Comparison of ENCODE assay signal across 1 cellular context in the genomic region with DNA sequence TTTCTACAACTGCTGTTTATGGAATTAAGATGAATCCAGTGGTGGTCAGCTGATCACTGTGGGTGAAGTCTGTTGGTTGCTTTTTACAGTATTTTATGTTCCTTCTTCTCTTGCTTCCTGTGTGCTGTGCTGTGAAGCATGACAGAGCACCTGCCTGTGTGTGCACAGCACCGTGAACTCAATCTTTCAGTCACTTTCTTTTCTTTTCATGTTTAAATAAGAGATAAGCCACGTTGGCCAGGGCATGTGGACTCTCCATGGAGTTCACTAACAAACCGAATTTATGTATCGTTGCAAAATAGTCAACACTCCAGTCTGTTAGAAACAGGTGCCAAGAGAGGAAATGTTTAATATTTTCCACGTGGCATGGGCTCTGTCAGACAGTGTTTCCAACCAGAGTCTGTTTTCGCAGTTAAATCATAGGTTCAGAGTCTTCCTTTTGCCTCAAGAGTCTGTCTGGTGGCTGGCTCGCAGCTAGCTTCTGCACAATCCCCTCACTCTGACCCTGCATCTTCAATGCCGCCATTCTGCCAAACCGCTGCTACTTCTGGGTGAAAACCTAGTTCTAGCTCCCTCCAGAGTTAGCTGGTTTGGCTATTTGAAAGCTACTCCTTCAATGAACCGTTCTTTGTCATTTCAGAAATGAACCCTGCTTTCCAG.
TF ChIP-seq lines count a peak whose summit lies in the region.

No MANE protein-coding gene starts in this region.

TF ChIP-seq in GM12878, 131 proteins besides CTCF, POLR2A, EP300 and RAD21 (continued from another document):
- TF ChIP-seq, protein P1, sequence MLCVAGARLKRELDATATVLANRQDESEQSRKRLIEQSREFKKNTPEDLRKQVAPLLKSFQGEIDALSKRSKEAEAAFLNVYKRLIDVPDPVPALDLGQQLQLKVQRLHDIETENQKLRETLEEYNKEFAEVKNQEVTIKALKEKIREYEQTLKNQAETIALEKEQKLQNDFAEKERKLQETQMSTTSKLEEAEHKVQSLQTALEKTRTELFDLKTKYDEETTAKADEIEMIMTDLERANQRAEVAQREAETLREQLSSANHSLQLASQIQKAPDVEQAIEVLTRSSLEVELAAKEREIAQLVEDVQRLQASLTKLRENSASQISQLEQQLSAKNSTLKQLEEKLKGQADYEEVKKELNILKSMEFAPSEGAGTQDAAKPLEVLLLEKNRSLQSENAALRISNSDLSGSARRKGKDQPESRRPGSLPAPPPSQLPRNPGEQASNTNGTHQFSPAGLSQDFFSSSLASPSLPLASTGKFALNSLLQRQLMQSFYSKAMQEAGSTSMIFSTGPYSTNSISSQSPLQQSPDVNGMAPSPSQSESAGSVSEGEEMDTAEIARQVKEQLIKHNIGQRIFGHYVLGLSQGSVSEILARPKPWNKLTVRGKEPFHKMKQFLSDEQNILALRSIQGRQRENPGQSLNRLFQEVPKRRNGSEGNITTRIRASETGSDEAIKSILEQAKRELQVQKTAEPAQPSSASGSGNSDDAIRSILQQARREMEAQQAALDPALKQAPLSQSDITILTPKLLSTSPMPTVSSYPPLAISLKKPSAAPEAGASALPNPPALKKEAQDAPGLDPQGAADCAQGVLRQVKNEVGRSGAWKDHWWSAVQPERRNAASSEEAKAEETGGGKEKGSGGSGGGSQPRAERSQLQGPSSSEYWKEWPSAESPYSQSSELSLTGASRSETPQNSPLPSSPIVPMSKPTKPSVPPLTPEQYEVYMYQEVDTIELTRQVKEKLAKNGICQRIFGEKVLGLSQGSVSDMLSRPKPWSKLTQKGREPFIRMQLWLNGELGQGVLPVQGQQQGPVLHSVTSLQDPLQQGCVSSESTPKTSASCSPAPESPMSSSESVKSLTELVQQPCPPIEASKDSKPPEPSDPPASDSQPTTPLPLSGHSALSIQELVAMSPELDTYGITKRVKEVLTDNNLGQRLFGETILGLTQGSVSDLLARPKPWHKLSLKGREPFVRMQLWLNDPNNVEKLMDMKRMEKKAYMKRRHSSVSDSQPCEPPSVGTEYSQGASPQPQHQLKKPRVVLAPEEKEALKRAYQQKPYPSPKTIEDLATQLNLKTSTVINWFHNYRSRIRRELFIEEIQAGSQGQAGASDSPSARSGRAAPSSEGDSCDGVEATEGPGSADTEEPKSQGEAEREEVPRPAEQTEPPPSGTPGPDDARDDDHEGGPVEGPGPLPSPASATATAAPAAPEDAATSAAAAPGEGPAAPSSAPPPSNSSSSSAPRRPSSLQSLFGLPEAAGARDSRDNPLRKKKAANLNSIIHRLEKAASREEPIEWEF (IDR thresholded peaks at IDR 0.05; ENCODE audit: insufficient replicate concordance, low read depth, low read length) = no peak
- TF ChIP-seq, protein P2, sequence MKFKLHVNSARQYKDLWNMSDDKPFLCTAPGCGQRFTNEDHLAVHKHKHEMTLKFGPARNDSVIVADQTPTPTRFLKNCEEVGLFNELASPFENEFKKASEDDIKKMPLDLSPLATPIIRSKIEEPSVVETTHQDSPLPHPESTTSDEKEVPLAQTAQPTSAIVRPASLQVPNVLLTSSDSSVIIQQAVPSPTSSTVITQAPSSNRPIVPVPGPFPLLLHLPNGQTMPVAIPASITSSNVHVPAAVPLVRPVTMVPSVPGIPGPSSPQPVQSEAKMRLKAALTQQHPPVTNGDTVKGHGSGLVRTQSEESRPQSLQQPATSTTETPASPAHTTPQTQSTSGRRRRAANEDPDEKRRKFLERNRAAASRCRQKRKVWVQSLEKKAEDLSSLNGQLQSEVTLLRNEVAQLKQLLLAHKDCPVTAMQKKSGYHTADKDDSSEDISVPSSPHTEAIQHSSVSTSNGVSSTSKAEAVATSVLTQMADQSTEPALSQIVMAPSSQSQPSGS (IDR thresholded peaks at IDR 0.05; ENCODE audit: low read length) = 0 out of 2 replicates have a peak, but pooled peaks have one; percentile 20
- TF ChIP-seq MTA2 (IDR thresholded peaks at IDR 0.05; ENCODE audit: low read depth) (0 out of 2 replicates have a peak, but pooled peaks have one; percentile 49), RUNX3 (IDR thresholded peaks at IDR 0.05; ENCODE audit: low read length) (peak; percentile 61), RCOR1 (conservative IDR thresholded peaks at IDR 0.05; ENCODE audit: low read depth, low read length) (no peak), FOXM1 (IDR thresholded peaks at IDR 0.05; ENCODE audit: low read depth, low read length) (peak; percentile 48; the same call in 1 of the 2 replicates), ZNF24 (IDR thresholded peaks at IDR 0.05) (peak; percentile 53; the same call in 1 of the 2 replicates), ETV6 (conservative IDR thresholded peaks at IDR 0.05 in 1 of 2, IDR thresholded peaks at IDR 0.05 in 1 of 2; ENCODE audit: borderline replicate concordance in 1 of 2, low read depth in 1 of 2) (0 out of 4 replicates have a peak, but pooled peaks of 1 of the 2 experiments have one; percentile 32), TCF3 (IDR thresholded peaks at IDR 0.05; ENCODE audit: borderline replicate concordance, insufficient read depth, low read depth, low read length) (peak; percentile 52; the same call in 1 of the 2 replicates), PAX8 (IDR thresholded peaks at IDR 0.05) (peak; percentile 99), IKZF2 (IDR thresholded peaks at IDR 0.05) (peak in 1 of 2 experiments; percentile 66; a peak in 3 of 4 replicates), ZNF217 (IDR thresholded peaks at IDR 0.05) (peak; percentile 61; the same call in 1 of the 2 replicates), KAT2A (conservative IDR thresholded peaks at IDR 0.05; ENCODE audit: control insufficient read depth, low read depth, low read length) (no peak), HCFC1 (IDR thresholded peaks at IDR 0.05; ENCODE audit: low read length) (no peak), TARDBP (IDR thresholded peaks at IDR 0.05; ENCODE audit: borderline replicate concordance) (no peak)
- TF ChIP-seq, protein P3, sequence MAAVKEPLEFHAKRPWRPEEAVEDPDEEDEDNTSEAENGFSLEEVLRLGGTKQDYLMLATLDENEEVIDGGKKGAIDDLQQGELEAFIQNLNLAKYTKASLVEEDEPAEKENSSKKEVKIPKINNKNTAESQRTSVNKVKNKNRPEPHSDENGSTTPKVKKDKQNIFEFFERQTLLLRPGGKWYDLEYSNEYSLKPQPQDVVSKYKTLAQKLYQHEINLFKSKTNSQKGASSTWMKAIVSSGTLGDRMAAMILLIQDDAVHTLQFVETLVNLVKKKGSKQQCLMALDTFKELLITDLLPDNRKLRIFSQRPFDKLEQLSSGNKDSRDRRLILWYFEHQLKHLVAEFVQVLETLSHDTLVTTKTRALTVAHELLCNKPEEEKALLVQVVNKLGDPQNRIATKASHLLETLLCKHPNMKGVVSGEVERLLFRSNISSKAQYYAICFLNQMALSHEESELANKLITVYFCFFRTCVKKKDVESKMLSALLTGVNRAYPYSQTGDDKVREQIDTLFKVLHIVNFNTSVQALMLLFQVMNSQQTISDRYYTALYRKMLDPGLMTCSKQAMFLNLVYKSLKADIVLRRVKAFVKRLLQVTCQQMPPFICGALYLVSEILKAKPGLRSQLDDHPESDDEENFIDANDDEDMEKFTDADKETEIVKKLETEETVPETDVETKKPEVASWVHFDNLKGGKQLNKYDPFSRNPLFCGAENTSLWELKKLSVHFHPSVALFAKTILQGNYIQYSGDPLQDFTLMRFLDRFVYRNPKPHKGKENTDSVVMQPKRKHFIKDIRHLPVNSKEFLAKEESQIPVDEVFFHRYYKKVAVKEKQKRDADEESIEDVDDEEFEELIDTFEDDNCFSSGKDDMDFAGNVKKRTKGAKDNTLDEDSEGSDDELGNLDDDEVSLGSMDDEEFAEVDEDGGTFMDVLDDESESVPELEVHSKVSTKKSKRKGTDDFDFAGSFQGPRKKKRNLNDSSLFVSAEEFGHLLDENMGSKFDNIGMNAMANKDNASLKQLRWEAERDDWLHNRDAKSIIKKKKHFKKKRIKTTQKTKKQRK (IDR thresholded peaks at IDR 0.05; ENCODE audit: low read depth, low read length) = no peak
- TF ChIP-seq, protein P4, sequence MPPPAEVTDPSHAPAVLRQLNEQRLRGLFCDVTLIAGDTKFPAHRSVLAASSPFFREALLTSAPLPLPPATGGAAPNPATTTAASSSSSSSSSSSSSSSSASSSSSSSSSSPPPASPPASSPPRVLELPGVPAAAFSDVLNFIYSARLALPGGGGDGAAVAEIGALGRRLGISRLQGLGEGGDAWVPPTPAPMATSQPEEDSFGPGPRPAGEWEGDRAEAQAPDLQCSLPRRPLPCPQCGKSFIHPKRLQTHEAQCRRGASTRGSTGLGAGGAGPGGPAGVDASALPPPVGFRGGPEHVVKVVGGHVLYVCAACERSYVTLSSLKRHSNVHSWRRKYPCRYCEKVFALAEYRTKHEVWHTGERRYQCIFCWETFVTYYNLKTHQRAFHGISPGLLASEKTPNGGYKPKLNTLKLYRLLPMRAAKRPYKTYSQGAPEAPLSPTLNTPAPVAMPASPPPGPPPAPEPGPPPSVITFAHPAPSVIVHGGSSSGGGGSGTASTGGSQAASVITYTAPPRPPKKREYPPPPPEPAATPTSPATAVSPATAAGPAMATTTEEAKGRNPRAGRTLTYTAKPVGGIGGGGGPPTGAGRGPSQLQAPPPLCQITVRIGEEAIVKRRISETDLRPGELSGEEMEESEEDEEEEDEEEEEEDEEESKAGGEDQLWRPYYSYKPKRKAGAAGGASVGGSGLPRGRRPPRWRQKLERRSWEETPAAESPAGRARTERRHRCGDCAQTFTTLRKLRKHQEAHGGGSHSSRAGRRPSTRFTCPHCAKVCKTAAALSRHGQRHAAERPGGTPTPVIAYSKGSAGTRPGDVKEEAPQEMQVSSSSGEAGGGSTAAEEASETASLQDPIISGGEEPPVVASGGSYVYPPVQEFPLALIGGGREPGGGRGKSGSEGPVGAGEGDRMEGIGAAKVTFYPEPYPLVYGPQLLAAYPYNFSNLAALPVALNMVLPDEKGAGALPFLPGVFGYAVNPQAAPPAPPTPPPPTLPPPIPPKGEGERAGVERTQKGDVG (CRISPR knock-in tag; IDR thresholded peaks at IDR 0.05) = no peak
